In the genomic region with DNA sequence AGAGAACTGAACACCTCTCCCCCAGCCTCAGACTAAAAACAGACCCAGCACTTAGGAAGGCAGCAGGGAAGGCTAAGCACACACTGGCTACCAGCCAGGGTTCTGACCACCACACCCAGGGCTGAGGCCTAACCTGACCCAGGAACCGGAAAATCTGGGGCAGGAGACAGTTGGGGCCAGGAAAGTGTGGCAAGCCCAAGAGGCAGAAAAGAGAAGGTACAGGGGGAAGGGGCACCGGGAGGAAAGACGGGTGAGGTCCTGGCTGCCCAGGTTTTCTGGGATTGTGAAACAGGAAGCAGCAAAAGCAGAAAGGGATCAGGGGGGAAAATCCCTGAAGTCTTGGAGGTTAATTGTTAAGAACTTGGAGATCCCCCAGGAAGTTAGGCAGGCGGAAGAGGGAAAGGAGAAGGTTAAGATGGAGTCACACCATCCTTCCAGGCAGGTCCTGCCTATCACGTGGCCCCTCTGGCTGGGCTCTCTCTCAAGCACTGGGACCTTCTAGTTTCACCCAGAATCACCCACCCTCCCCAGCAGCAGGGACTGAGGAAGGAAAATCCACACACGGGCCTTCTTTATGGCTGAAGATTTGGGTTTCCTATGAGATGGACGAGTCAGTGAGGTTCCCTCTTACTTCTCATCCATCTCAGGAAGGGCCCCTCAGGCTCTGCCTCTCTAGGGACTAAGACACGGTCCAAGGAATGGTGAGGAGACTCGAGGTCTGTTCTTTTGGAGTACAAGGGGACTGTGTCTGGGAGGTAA, we compare ENCODE assay signal across 8 cellular contexts. TPM values are rescaled to one million over a fixed set of nuclear protein-coding genes. Genes with fewer than 3 reads are reported as not detected.
A peak's percentile ranks its signal among the peaks of the same experiment; 100 is the strongest.
DNase-seq lines count a peak whose midpoint lies in the region; ATAC-seq and TF ChIP-seq lines count a peak whose summit lies in the region.

No MANE protein-coding gene starts in this region.

- H3K9me3 ChIP-seq in uterus: no peaks in the 10 kb centered on the region

- peak overlapping the region; percentile 99 to 100 for H3K27ac ChIP-seq in uterus

- no peaks in the 10 kb centered on the region for H3K9me3 Mint-ChIP-seq in activated CD4-positive, alpha-beta T cell treated with anti-CD3 and anti-CD28 coated beads, Interleukin-2, amount 10 ng/mL, durations not matched to agents 7 days and 5 days
- H3K9me3 Mint-ChIP-seq in mesothelial cell of epicardium: no peaks in the 10 kb centered on the region

- peaks cover 68% of the 10 kb centered on the region for H3K4me1 Mint-ChIP-seq in activated CD4-positive, alpha-beta T cell treated with anti-CD3 and anti-CD28 coated beads, Interleukin-2, amount 10 ng/mL, durations not matched to agents 7 days and 5 days
- H3K4me1 Mint-ChIP-seq in mesothelial cell of epicardium: peaks cover 56% of the 10 kb centered on the region

- no peaks in the 10 kb centered on the region for H3K27me3 Mint-ChIP-seq in activated CD4-positive, alpha-beta T cell treated with anti-CD3 and anti-CD28 coated beads, Interleukin-2, amount 10 ng/mL, durations not matched to agents 7 days and 5 days
- no peaks in the 10 kb centered on the region for H3K27me3 Mint-ChIP-seq in mesothelial cell of epicardium (ENCODE audit: low read depth)

- DNase-seq in activated CD4-positive, alpha-beta T cell treated with anti-CD3 and anti-CD28 coated beads, Interleukin-2, amount 10 ng/mL, durations not matched to agents 7 days and 5 days: no peak
- no peak for DNase-seq in activated CD4-positive, alpha-beta T cell treated with anti-CD3 and anti-CD28 coated beads for 48 hours
- DNase-seq in RPMI7951 (ENCODE audit: low read depth) (peak; percentile 59), dermis blood vessel endothelial cell (peak; percentile 65), mesothelial cell of epicardium (ENCODE audit: low spot score in 2 of 2, unreplicated experiment in 2 of 2) (no peak), uterus (peak; percentile 66 to 69)
- DNase-seq in stimulated activated CD4-positive, alpha-beta T cell treated with anti-CD3 and anti-CD28 coated beads, Interleukin-4, amount 100 ng/mL, for 1 hour: no peak

- CTCF ChIA-PET in activated CD4-positive, alpha-beta T cell treated with anti-CD3 and anti-CD28 coated beads, Interleukin-2, amount 10 ng/mL, durations not matched to agents 7 days and 5 days (lab: Charles Lee): no interaction called here

- peak overlapping the region; percentile 97 to 98 for H3K4me3 ChIP-seq in uterus

- POLR2A ChIA-PET in activated CD4-positive, alpha-beta T cell treated with anti-CD3 and anti-CD28 coated beads, Interleukin-2, amount 10 ng/mL, durations not matched to agents 7 days and 5 days (lab: Charles Lee): no interaction called here

- no peaks in the 10 kb centered on the region for H3K27me3 ChIP-seq in uterus

- peak in 1 of 2 donors; percentile 4 for TF ChIP-seq POLR2A in uterus (IDR thresholded peaks at IDR 0.05)

- intact Hi-C loops in uterus (cut with DNase I; ENCODE audit: low total_unique reads): no loop called here

- H3K36me3 Mint-ChIP-seq in activated CD4-positive, alpha-beta T cell treated with anti-CD3 and anti-CD28 coated beads, Interleukin-2, amount 10 ng/mL, durations not matched to agents 7 days and 5 days (ENCODE audit: low read depth): peaks cover 49% of the 10 kb centered on the region
- H3K36me3 Mint-ChIP-seq in mesothelial cell of epicardium: peaks cover 6% of the 10 kb centered on the region

- H3K4me3 Mint-ChIP-seq in activated CD4-positive, alpha-beta T cell treated with anti-CD3 and anti-CD28 coated beads, Interleukin-2, amount 10 ng/mL, durations not matched to agents 7 days and 5 days: peak overlapping the region; percentile 95
- peak overlapping the region; percentile 84 for H3K4me3 Mint-ChIP-seq in mesothelial cell of epicardium

- no peak for TF ChIP-seq CTCF in mesothelial cell of epicardium (IDR thresholded peaks at IDR 0.05; ENCODE audit: unreplicated experiment)
- TF ChIP-seq CTCF in uterus (IDR thresholded peaks at IDR 0.05): peak in 1 of 4 experiments; percentile 4

- H3K36me3 ChIP-seq in uterus: no peaks in the 10 kb centered on the region

- H3K4me1 ChIP-seq in uterus: peaks cover 0 to 7% of the 10 kb centered on the region in 2 donors

- H3K27ac Mint-ChIP-seq in activated CD4-positive, alpha-beta T cell treated with anti-CD3 and anti-CD28 coated beads, Interleukin-2, amount 10 ng/mL, durations not matched to agents 7 days and 5 days: peak overlapping the region; percentile 91
- H3K27ac Mint-ChIP-seq in mesothelial cell of epicardium: peak overlapping the region; percentile 100

- ATAC-seq in GM18502 (IDR thresholded peaks at IDR 0.05; ENCODE audit: poor library complexity, unreplicated experiment): no peak

RNA-seq across cellular contexts. Expression of a gene that starts 2.6 kb away (rescaled TPM):
- 100 to 1,000 TPM; 288 to 301 TPM for total RNA-seq in activated CD4-positive, alpha-beta T cell treated with anti-CD3 and anti-CD28 coated beads, Interleukin-2, amount 10 ng/mL, durations not matched to agents 7 days and 5 days
- 230 and 306 TPM in 2 replicates for total RNA-seq in RPMI7951 (2014; rRNA removed; shearing (Covaris generic))
- total RNA-seq in dermis blood vessel endothelial cell (149 and 294 TPM in 2 replicates), mesothelial cell of epicardium (176 to 183 TPM (median 182 TPM) in 3 replicates), uterus (100 to 1,000 TPM in 2 of 4 donors, 10 to 100 TPM in 2; 41.2 to 150 (median 73.7) TPM)

RNA-seq across cellular contexts. Expression of a gene that starts 8.0 kb away (rescaled TPM):
- 10 to 100 TPM; 50.4 to 54.7 TPM for total RNA-seq in activated CD4-positive, alpha-beta T cell treated with anti-CD3 and anti-CD28 coated beads, Interleukin-2, amount 10 ng/mL, durations not matched to agents 7 days and 5 days
- total RNA-seq in RPMI7951 (2014; rRNA removed; shearing (Covaris generic)): 57.9 and 68.2 TPM in 2 replicates
- total RNA-seq in dermis blood vessel endothelial cell (31.0 and 34.7 TPM in 2 replicates), mesothelial cell of epicardium (35.5 to 40.5 TPM (median 38.4 TPM) in 3 replicates), uterus (10 to 100 TPM in 3 of 4 donors, 1 to 10 TPM in 1; 8.2 to 58.5 (median 23.8) TPM)

RNA-seq across cellular contexts. Expression of a gene that starts 18.5 kb away (rescaled TPM):
- 10 to 100 TPM; 70.6 to 87.7 TPM for total RNA-seq in activated CD4-positive, alpha-beta T cell treated with anti-CD3 and anti-CD28 coated beads, Interleukin-2, amount 10 ng/mL, durations not matched to agents 7 days and 5 days
- 18.1 and 25.0 TPM in 2 replicates for total RNA-seq in RPMI7951 (2014; rRNA removed; shearing (Covaris generic))
- total RNA-seq in dermis blood vessel endothelial cell: 12.3 and 15.6 TPM in 2 replicates
- total RNA-seq in mesothelial cell of epicardium: 78.4 to 93.9 TPM (median 93.7 TPM) in 3 replicates
- total RNA-seq in uterus: 10 to 100 TPM; 22.7 to 71.9 (median 29.1) TPM

RNA-seq across cellular contexts. Expression of a gene that starts 20.3 kb away (rescaled TPM):
- total RNA-seq in activated CD4-positive, alpha-beta T cell treated with anti-CD3 and anti-CD28 coated beads, Interleukin-2, amount 10 ng/mL, durations not matched to agents 7 days and 5 days: 10 to 100 TPM; 47.0 to 58.0 TPM
- total RNA-seq in RPMI7951 (2014; rRNA removed; shearing (Covaris generic)): 14.3 and 16.4 TPM in 2 replicates
- total RNA-seq in dermis blood vessel endothelial cell (8.7 and 11.7 TPM in 2 replicates), mesothelial cell of epicardium (37.3 to 41.9 TPM (median 39.3 TPM) in 3 replicates), uterus (10 to 100 TPM in 2 of 4 donors, 1 to 10 TPM in 2; 3.6 to 24.8 (median 10.2) TPM)

RNA-seq across cellular contexts. Expression of a gene that starts 20.6 kb away (rescaled TPM):
- 10 to 100 TPM; 26.2 to 29.7 TPM for total RNA-seq in activated CD4-positive, alpha-beta T cell treated with anti-CD3 and anti-CD28 coated beads, Interleukin-2, amount 10 ng/mL, durations not matched to agents 7 days and 5 days
- total RNA-seq in RPMI7951 (2014; rRNA removed; shearing (Covaris generic)): 6.4 and 6.9 TPM in 2 replicates
- total RNA-seq in dermis blood vessel endothelial cell (11.8 and 13.3 TPM in 2 replicates), mesothelial cell of epicardium (36.9 to 39.2 TPM (median 39.0 TPM) in 3 replicates), uterus (10 to 100 TPM in 3 of 4 donors, 1 to 10 TPM in 1; 3.5 to 69.7 (median 29.4) TPM)

Comparison
In these comparisons a context has a peak if more than half of its experiments do, and no peak if none do; other contexts are left out.
1. DNase-seq: peak in RPMI7951 (single experiment), dermis blood vessel endothelial cell (single experiment) and uterus (2 of 2); none in activated CD4-positive, alpha-beta T cell treated with anti-CD3 and anti-CD28 coated beads, Interleukin-2, amount 10 ng/mL, durations not matched to agents 7 days and 5 days (single experiment), activated CD4-positive, alpha-beta T cell treated with anti-CD3 and anti-CD28 coated beads for 48 hours (single experiment), mesothelial cell of epicardium (0 of 2) and stimulated activated CD4-positive, alpha-beta T cell treated with anti-CD3 and anti-CD28 coated beads, Interleukin-4, amount 100 ng/mL, for 1 hour (single experiment).